In the genomic region with DNA sequence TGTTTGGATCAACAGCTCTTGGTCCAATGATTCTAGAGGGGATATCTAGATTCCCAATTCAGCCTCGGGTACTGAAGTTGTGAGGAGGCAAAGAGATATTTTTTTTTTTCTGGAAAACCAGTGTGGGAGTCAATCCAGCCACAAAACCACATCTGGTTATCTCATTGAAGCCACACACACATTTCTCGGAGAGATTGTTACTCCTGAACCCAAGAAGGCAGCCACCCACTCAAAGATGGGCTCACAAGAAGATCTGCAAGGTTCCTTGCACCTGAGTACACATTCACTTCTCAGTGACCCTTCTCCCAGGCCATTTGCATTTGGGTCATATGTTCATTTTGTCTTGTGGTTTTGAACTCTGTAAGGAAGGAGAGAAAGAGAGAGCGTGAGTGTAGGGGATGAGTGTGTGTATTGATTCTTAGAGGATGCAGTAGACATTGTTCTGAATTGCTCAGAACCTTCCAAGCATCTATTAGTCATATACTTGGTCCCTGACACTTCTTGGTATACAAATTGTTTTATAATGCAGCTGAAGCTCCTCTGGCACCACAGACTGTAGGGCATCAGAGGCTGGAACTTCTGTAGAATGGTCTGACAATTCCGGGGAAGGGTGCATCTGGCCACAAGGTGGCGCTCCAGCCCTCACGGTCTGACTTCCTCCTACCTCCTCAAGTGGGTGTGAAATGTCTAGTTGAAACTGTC, we compare ENCODE assay signal across 1 cellular context.
TF ChIP-seq lines count a peak whose summit lies in the region.

No MANE protein-coding gene starts in this region.

TF ChIP-seq in GM12878, 131 proteins besides CTCF, POLR2A, EP300 and RAD21 (continued from another document):
- TF ChIP-seq SPI1 (IDR thresholded peaks at IDR 0.05; ENCODE audit: borderline replicate concordance, insufficient read depth, low read depth, low read length) = peak; percentile 63; the same call in 1 of the 2 replicates
- TF ChIP-seq, protein P1, sequence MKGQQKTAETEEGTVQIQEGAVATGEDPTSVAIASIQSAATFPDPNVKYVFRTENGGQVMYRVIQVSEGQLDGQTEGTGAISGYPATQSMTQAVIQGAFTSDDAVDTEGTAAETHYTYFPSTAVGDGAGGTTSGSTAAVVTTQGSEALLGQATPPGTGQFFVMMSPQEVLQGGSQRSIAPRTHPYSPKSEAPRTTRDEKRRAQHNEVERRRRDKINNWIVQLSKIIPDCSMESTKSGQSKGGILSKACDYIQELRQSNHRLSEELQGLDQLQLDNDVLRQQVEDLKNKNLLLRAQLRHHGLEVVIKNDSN (IDR thresholded peaks at IDR 0.05; ENCODE audit: borderline replicate concordance, extremely low read length, insufficient read depth, low read depth, low read length) = no peak
- TF ChIP-seq, protein P2, sequence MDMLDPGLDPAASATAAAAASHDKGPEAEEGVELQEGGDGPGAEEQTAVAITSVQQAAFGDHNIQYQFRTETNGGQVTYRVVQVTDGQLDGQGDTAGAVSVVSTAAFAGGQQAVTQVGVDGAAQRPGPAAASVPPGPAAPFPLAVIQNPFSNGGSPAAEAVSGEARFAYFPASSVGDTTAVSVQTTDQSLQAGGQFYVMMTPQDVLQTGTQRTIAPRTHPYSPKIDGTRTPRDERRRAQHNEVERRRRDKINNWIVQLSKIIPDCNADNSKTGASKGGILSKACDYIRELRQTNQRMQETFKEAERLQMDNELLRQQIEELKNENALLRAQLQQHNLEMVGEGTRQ (IDR thresholded peaks at IDR 0.05; ENCODE audit: borderline replicate concordance, low read depth, low read length) = no peak
- TF ChIP-seq SMARCA5 (IDR thresholded peaks at IDR 0.05) = peak; percentile 51; the same call in 1 of the 2 replicates
- TF ChIP-seq SREBF2 (IDR thresholded peaks at IDR 0.05; ENCODE audit: low read length) = no peak
- 0 out of 2 replicates have a peak, but pooled peaks have one; percentile 18 for TF ChIP-seq EED (IDR thresholded peaks at IDR 0.05; ENCODE audit: low read depth)
- 0 out of 4 replicates have a peak, but pooled peaks of 1 of the 2 experiments have one; percentile 15 for TF ChIP-seq SRF (IDR thresholded peaks at IDR 0.05; ENCODE audit: low read depth in 2 of 2, low read length in 2 of 2)
- no peak for TF ChIP-seq TBL1XR1 (IDR thresholded peaks at IDR 0.05; ENCODE audit: low read depth, low read length)
- TF ChIP-seq BMI1 (IDR thresholded peaks at IDR 0.05; ENCODE audit: borderline replicate concordance) = no peak
- TF ChIP-seq SREBF1 (IDR thresholded peaks at IDR 0.05; ENCODE audit: low read length) = no peak
- TF ChIP-seq CBX5 (IDR thresholded peaks at IDR 0.05; ENCODE audit: low read depth) = no peak
- no peak for TF ChIP-seq ZSCAN29 (IDR thresholded peaks at IDR 0.05)
- TF ChIP-seq RUNX3 (IDR thresholded peaks at IDR 0.05; ENCODE audit: low read length) = peak; percentile 50; the same call in 1 of the 2 replicates
- no peak for TF ChIP-seq RCOR1 (conservative IDR thresholded peaks at IDR 0.05; ENCODE audit: low read depth, low read length)
- TF ChIP-seq, protein P3, sequence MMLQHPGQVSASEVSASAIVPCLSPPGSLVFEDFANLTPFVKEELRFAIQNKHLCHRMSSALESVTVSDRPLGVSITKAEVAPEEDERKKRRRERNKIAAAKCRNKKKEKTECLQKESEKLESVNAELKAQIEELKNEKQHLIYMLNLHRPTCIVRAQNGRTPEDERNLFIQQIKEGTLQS (IDR thresholded peaks at IDR 0.05; ENCODE audit: borderline replicate concordance, extremely low read depth, low read depth, low read length) = peak; percentile 21; the same call in 1 of the 2 replicates
- TF ChIP-seq SUZ12 (IDR thresholded peaks at IDR 0.05; ENCODE audit: unreplicated experiment) = no peak
- no peak for TF ChIP-seq RAD51 (IDR thresholded peaks at IDR 0.05)
- TF ChIP-seq FOXM1 (IDR thresholded peaks at IDR 0.05; ENCODE audit: low read depth, low read length) = no peak
- TF ChIP-seq NFIC (IDR thresholded peaks at IDR 0.05; ENCODE audit: low read depth, low read length) = peak; percentile 17; the same call in 1 of the 2 replicates
- TF ChIP-seq NRF1 (conservative IDR thresholded peaks at IDR 0.05; ENCODE audit: low read depth, low read length) = no peak
- TF ChIP-seq ZZZ3 (IDR thresholded peaks at IDR 0.05; ENCODE audit: control insufficient read depth, insufficient read length, low read depth) = no peak
- no peak for TF ChIP-seq STAT3 (IDR thresholded peaks at IDR 0.05; ENCODE audit: low read depth, low read length)
- no peak for TF ChIP-seq CEBPB (IDR thresholded peaks at IDR 0.05; ENCODE audit: borderline replicate concordance in 1 of 2, low read depth in 2 of 2, low read length in 2 of 2)
- no peak for TF ChIP-seq EGR1 (IDR thresholded peaks at IDR 0.05; ENCODE audit: borderline replicate concordance in 1 of 2, low read depth in 2 of 2, low read length in 2 of 2)
- no peak for TF ChIP-seq SP1 (IDR thresholded peaks at IDR 0.05; ENCODE audit: low read depth, low read length)
- TF ChIP-seq, protein P4, sequence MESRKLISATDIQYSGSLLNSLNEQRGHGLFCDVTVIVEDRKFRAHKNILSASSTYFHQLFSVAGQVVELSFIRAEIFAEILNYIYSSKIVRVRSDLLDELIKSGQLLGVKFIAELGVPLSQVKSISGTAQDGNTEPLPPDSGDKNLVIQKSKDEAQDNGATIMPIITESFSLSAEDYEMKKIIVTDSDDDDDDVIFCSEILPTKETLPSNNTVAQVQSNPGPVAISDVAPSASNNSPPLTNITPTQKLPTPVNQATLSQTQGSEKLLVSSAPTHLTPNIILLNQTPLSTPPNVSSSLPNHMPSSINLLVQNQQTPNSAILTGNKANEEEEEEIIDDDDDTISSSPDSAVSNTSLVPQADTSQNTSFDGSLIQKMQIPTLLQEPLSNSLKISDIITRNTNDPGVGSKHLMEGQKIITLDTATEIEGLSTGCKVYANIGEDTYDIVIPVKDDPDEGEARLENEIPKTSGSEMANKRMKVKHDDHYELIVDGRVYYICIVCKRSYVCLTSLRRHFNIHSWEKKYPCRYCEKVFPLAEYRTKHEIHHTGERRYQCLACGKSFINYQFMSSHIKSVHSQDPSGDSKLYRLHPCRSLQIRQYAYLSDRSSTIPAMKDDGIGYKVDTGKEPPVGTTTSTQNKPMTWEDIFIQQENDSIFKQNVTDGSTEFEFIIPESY (IDR thresholded peaks at IDR 0.05) = no peak
- TF ChIP-seq ATF7 (IDR thresholded peaks at IDR 0.05; ENCODE audit: low read depth) = no peak
- TF ChIP-seq POLR2AphosphoS2 (IDR thresholded peaks at IDR 0.05; ENCODE audit: low read depth, low read length) = no peak
- TF ChIP-seq SMC3 (IDR thresholded peaks at IDR 0.05; ENCODE audit: borderline replicate concordance, low read length) = peak; percentile 71
- TF ChIP-seq CBX3 (IDR thresholded peaks at IDR 0.05; ENCODE audit: borderline replicate concordance, low read depth) = no peak
- no peak for TF ChIP-seq CREB1 (IDR thresholded peaks at IDR 0.05; ENCODE audit: low read depth)
- TF ChIP-seq POLR2AphosphoS5 (IDR thresholded peaks at IDR 0.05; ENCODE audit: low read length) = no peak
- TF ChIP-seq, protein P5, sequence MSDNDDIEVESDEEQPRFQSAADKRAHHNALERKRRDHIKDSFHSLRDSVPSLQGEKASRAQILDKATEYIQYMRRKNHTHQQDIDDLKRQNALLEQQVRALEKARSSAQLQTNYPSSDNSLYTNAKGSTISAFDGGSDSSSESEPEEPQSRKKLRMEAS (IDR thresholded peaks at IDR 0.05; ENCODE audit: low read depth, low read length) = no peak
- no peak for TF ChIP-seq DPF2 (IDR thresholded peaks at IDR 0.05)
- TF ChIP-seq, protein P6, sequence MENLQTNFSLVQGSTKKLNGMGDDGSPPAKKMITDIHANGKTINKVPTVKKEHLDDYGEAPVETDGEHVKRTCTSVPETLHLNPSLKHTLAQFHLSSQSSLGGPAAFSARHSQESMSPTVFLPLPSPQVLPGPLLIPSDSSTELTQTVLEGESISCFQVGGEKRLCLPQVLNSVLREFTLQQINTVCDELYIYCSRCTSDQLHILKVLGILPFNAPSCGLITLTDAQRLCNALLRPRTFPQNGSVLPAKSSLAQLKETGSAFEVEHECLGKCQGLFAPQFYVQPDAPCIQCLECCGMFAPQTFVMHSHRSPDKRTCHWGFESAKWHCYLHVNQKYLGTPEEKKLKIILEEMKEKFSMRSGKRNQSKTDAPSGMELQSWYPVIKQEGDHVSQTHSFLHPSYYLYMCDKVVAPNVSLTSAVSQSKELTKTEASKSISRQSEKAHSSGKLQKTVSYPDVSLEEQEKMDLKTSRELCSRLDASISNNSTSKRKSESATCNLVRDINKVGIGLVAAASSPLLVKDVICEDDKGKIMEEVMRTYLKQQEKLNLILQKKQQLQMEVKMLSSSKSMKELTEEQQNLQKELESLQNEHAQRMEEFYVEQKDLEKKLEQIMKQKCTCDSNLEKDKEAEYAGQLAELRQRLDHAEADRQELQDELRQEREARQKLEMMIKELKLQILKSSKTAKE (IDR thresholded peaks at IDR 0.05; ENCODE audit: low read depth, poor library complexity, severe bottlenecking) = no peak
- TF ChIP-seq MXI1 (IDR thresholded peaks at IDR 0.05; ENCODE audit: low read depth, low read length) = 0 out of 2 replicates have a peak, but pooled peaks have one; percentile 28
- 0 out of 4 replicates have a peak, but pooled peaks of 1 of the 2 experiments have one; percentile 11 for TF ChIP-seq IKZF2 (IDR thresholded peaks at IDR 0.05)
